1 cellular context compared by ENCODE assay signal in the genomic region with DNA sequence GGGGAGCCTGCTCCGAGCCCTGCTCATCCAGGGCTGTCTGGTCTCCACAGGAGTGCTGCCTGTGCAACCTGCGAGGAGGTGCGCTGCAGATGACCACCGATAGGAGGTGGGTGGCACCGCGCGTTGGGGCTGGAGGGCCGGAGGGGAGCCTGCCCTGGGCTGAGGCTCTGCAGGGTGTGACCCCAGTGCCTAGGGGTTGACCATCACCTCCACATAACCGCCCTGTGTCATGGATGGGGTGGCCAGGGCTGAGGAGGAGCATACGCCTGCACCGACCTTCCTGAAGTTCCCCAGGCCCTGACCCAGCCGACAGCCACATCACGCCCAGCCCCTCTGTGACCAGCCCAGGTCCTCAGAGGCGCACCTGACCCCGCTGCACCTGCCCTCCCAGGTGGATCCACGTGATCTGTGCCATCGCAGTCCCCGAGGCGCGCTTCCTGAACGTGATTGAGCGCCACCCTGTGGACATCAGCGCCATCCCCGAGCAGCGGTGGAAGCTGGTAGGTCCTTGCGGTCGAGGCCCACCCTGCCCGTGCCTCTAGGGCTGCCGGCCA.
TF ChIP-seq lines count a peak whose summit lies in the region.

No MANE protein-coding gene starts in this region.

TF ChIP-seq in WTC11, 78 proteins besides CTCF, POLR2A, EP300 and RAD21 (continued from another document and continues in another):
- TF ChIP-seq, protein P1, sequence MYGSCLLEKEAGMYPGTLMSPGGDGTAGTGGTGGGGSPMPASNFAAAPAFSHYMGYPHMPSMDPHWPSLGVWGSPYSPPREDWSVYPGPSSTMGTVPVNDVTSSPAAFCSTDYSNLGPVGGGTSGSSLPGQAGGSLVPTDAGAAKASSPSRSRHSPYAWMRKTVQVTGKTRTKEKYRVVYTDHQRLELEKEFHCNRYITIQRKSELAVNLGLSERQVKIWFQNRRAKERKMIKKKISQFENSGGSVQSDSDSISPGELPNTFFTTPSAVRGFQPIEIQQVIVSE (CRISPR knock-in tag; IDR thresholded peaks at IDR 0.05; ENCODE audit: borderline replicate concordance): no peak
- TF ChIP-seq, protein P2, sequence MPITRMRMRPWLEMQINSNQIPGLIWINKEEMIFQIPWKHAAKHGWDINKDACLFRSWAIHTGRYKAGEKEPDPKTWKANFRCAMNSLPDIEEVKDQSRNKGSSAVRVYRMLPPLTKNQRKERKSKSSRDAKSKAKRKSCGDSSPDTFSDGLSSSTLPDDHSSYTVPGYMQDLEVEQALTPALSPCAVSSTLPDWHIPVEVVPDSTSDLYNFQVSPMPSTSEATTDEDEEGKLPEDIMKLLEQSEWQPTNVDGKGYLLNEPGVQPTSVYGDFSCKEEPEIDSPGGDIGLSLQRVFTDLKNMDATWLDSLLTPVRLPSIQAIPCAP (CRISPR knock-in tag; IDR thresholded peaks at IDR 0.05): peak; percentile 85
- peak; percentile 44; the same call in 1 of the 2 replicates for TF ChIP-seq SP1 (CRISPR knock-in tag; conservative IDR thresholded peaks at IDR 0.05)
- TF ChIP-seq, protein P3, sequence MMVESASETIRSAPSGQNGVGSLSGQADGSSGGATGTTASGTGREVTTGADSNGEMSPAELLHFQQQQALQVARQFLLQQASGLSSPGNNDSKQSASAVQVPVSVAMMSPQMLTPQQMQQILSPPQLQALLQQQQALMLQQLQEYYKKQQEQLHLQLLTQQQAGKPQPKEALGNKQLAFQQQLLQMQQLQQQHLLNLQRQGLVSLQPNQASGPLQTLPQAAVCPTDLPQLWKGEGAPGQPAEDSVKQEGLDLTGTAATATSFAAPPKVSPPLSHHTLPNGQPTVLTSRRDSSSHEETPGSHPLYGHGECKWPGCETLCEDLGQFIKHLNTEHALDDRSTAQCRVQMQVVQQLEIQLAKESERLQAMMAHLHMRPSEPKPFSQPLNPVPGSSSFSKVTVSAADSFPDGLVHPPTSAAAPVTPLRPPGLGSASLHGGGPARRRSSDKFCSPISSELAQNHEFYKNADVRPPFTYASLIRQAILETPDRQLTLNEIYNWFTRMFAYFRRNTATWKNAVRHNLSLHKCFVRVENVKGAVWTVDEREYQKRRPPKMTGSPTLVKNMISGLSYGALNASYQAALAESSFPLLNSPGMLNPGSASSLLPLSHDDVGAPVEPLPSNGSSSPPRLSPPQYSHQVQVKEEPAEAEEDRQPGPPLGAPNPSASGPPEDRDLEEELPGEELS (CRISPR knock-in tag; IDR thresholded peaks at IDR 0.05): peak; percentile 87; the same call in 1 of the 2 replicates
- no peak for TF ChIP-seq JAZF1 (CRISPR knock-in tag; IDR thresholded peaks at IDR 0.05)
- TF ChIP-seq ATF1 (CRISPR knock-in tag; IDR thresholded peaks at IDR 0.05): peak; percentile 84; the same call in 1 of the 2 replicates
- no peak for TF ChIP-seq FOXJ3 (CRISPR knock-in tag; IDR thresholded peaks at IDR 0.05; ENCODE audit: borderline replicate concordance)
- TF ChIP-seq GRHL2 (CRISPR knock-in tag; IDR thresholded peaks at IDR 0.05; ENCODE audit: insufficient replicate concordance, severe bottlenecking): no peak
- TF ChIP-seq, protein P4, sequence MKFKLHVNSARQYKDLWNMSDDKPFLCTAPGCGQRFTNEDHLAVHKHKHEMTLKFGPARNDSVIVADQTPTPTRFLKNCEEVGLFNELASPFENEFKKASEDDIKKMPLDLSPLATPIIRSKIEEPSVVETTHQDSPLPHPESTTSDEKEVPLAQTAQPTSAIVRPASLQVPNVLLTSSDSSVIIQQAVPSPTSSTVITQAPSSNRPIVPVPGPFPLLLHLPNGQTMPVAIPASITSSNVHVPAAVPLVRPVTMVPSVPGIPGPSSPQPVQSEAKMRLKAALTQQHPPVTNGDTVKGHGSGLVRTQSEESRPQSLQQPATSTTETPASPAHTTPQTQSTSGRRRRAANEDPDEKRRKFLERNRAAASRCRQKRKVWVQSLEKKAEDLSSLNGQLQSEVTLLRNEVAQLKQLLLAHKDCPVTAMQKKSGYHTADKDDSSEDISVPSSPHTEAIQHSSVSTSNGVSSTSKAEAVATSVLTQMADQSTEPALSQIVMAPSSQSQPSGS (CRISPR knock-in tag; IDR thresholded peaks at IDR 0.05; ENCODE audit: borderline replicate concordance, low read depth): no peak
- peak; percentile 89; the same call in 1 of the 2 replicates for TF ChIP-seq NFE2L1 (CRISPR knock-in tag; IDR thresholded peaks at IDR 0.05)
- no peak for TF ChIP-seq ZNF416 (CRISPR knock-in tag; IDR thresholded peaks at IDR 0.05)
- no peak for TF ChIP-seq EMX1 (CRISPR knock-in tag; IDR thresholded peaks at IDR 0.05)
- TF ChIP-seq ZNF263 (CRISPR knock-in tag; IDR thresholded peaks at IDR 0.05; ENCODE audit: low read depth): no peak
- TF ChIP-seq, protein P5, sequence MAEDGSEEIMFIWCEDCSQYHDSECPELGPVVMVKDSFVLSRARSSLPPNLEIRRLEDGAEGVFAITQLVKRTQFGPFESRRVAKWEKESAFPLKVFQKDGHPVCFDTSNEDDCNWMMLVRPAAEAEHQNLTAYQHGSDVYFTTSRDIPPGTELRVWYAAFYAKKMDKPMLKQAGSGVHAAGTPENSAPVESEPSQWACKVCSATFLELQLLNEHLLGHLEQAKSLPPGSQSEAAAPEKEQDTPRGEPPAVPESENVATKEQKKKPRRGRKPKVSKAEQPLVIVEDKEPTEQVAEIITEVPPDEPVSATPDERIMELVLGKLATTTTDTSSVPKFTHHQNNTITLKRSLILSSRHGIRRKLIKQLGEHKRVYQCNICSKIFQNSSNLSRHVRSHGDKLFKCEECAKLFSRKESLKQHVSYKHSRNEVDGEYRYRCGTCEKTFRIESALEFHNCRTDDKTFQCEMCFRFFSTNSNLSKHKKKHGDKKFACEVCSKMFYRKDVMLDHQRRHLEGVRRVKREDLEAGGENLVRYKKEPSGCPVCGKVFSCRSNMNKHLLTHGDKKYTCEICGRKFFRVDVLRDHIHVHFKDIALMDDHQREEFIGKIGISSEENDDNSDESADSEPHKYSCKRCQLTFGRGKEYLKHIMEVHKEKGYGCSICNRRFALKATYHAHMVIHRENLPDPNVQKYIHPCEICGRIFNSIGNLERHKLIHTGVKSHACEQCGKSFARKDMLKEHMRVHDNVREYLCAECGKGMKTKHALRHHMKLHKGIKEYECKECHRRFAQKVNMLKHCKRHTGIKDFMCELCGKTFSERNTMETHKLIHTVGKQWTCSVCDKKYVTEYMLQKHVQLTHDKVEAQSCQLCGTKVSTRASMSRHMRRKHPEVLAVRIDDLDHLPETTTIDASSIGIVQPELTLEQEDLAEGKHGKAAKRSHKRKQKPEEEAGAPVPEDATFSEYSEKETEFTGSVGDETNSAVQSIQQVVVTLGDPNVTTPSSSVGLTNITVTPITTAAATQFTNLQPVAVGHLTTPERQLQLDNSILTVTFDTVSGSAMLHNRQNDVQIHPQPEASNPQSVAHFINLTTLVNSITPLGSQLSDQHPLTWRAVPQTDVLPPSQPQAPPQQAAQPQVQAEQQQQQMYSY (CRISPR knock-in tag; IDR thresholded peaks at IDR 0.05): 0 out of 2 replicates have a peak, but pooled peaks have one; percentile 11
- TF ChIP-seq ZNF671 (CRISPR knock-in tag; IDR thresholded peaks at IDR 0.05): no peak
- TF ChIP-seq, protein P6, sequence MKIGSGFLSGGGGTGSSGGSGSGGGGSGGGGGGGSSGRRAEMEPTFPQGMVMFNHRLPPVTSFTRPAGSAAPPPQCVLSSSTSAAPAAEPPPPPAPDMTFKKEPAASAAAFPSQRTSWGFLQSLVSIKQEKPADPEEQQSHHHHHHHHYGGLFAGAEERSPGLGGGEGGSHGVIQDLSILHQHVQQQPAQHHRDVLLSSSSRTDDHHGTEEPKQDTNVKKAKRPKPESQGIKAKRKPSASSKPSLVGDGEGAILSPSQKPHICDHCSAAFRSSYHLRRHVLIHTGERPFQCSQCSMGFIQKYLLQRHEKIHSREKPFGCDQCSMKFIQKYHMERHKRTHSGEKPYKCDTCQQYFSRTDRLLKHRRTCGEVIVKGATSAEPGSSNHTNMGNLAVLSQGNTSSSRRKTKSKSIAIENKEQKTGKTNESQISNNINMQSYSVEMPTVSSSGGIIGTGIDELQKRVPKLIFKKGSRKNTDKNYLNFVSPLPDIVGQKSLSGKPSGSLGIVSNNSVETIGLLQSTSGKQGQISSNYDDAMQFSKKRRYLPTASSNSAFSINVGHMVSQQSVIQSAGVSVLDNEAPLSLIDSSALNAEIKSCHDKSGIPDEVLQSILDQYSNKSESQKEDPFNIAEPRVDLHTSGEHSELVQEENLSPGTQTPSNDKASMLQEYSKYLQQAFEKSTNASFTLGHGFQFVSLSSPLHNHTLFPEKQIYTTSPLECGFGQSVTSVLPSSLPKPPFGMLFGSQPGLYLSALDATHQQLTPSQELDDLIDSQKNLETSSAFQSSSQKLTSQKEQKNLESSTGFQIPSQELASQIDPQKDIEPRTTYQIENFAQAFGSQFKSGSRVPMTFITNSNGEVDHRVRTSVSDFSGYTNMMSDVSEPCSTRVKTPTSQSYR (CRISPR knock-in tag; IDR thresholded peaks at IDR 0.05): 0 out of 2 replicates have a peak, but pooled peaks have one; percentile 65
- peak; percentile 83; the same call in 1 of the 2 replicates for TF ChIP-seq NR3C1 (CRISPR knock-in tag; conservative IDR thresholded peaks at IDR 0.05; ENCODE audit: low read depth)
- TF ChIP-seq ZBTB21 (CRISPR knock-in tag; IDR thresholded peaks at IDR 0.05; ENCODE audit: borderline replicate concordance): peak; percentile 95
- TF ChIP-seq, protein P7, sequence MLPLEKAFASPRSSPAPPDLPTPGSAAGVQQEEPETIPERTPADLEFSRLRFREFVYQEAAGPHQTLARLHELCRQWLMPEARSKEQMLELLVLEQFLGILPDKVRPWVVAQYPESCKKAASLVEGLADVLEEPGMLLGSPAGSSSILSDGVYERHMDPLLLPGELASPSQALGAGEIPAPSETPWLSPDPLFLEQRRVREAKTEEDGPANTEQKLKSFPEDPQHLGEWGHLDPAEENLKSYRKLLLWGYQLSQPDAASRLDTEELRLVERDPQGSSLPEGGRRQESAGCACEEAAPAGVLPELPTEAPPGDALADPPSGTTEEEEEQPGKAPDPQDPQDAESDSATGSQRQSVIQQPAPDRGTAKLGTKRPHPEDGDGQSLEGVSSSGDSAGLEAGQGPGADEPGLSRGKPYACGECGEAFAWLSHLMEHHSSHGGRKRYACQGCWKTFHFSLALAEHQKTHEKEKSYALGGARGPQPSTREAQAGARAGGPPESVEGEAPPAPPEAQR (CRISPR knock-in tag; IDR thresholded peaks at IDR 0.05): no peak
- TF ChIP-seq RORB (CRISPR knock-in tag; IDR thresholded peaks at IDR 0.05): no peak
- TF ChIP-seq FOXK1 (CRISPR knock-in tag; IDR thresholded peaks at IDR 0.05): peak; percentile 86
- no peak for TF ChIP-seq ZNF219 (CRISPR knock-in tag; IDR thresholded peaks at IDR 0.05; ENCODE audit: borderline replicate concordance)
- TF ChIP-seq TEAD1 (CRISPR knock-in tag; IDR thresholded peaks at IDR 0.05): peak; percentile 82
- TF ChIP-seq MXD4 (CRISPR knock-in tag; IDR thresholded peaks at IDR 0.05; ENCODE audit: borderline replicate concordance): no peak
- TF ChIP-seq PRRX2 (CRISPR knock-in tag; IDR thresholded peaks at IDR 0.05): no peak
- TF ChIP-seq HMGA2 (CRISPR knock-in tag; IDR thresholded peaks at IDR 0.05): no peak
- TF ChIP-seq, protein P8, sequence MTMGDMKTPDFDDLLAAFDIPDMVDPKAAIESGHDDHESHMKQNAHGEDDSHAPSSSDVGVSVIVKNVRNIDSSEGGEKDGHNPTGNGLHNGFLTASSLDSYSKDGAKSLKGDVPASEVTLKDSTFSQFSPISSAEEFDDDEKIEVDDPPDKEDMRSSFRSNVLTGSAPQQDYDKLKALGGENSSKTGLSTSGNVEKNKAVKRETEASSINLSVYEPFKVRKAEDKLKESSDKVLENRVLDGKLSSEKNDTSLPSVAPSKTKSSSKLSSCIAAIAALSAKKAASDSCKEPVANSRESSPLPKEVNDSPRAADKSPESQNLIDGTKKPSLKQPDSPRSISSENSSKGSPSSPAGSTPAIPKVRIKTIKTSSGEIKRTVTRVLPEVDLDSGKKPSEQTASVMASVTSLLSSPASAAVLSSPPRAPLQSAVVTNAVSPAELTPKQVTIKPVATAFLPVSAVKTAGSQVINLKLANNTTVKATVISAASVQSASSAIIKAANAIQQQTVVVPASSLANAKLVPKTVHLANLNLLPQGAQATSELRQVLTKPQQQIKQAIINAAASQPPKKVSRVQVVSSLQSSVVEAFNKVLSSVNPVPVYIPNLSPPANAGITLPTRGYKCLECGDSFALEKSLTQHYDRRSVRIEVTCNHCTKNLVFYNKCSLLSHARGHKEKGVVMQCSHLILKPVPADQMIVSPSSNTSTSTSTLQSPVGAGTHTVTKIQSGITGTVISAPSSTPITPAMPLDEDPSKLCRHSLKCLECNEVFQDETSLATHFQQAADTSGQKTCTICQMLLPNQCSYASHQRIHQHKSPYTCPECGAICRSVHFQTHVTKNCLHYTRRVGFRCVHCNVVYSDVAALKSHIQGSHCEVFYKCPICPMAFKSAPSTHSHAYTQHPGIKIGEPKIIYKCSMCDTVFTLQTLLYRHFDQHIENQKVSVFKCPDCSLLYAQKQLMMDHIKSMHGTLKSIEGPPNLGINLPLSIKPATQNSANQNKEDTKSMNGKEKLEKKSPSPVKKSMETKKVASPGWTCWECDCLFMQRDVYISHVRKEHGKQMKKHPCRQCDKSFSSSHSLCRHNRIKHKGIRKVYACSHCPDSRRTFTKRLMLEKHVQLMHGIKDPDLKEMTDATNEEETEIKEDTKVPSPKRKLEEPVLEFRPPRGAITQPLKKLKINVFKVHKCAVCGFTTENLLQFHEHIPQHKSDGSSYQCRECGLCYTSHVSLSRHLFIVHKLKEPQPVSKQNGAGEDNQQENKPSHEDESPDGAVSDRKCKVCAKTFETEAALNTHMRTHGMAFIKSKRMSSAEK (CRISPR knock-in tag; IDR thresholded peaks at IDR 0.05; ENCODE audit: borderline replicate concordance): no peak
- TF ChIP-seq ETV6 (CRISPR knock-in tag; IDR thresholded peaks at IDR 0.05): peak; percentile 96
- no peak for TF ChIP-seq NFYB (CRISPR knock-in tag; conservative IDR thresholded peaks at IDR 0.05; ENCODE audit: low read depth)
- TF ChIP-seq, protein P9, sequence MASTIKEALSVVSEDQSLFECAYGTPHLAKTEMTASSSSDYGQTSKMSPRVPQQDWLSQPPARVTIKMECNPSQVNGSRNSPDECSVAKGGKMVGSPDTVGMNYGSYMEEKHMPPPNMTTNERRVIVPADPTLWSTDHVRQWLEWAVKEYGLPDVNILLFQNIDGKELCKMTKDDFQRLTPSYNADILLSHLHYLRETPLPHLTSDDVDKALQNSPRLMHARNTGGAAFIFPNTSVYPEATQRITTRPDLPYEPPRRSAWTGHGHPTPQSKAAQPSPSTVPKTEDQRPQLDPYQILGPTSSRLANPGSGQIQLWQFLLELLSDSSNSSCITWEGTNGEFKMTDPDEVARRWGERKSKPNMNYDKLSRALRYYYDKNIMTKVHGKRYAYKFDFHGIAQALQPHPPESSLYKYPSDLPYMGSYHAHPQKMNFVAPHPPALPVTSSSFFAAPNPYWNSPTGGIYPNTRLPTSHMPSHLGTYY (CRISPR knock-in tag; IDR thresholded peaks at IDR 0.05): no peak
- no peak for TF ChIP-seq ELF4 (CRISPR knock-in tag; IDR thresholded peaks at IDR 0.05; ENCODE audit: low read depth)
- 0 out of 2 replicates have a peak, but pooled peaks have one; percentile 15 for TF ChIP-seq KAT7 (CRISPR knock-in tag; IDR thresholded peaks at IDR 0.05; ENCODE audit: borderline replicate concordance)
- TF ChIP-seq SMAD3 (CRISPR knock-in tag; IDR thresholded peaks at IDR 0.05; ENCODE audit: borderline replicate concordance): peak; percentile 84; the same call in 1 of the 2 replicates
